ENCODE assay signal across 9 cellular contexts in genomic region chr1:153742411-153743142, GRCh38. TPM values are rescaled to one million over a fixed set of nuclear protein-coding genes. Genes with fewer than 3 reads are reported as not detected.
DNase-seq lines count a peak whose midpoint lies in the region; ATAC-seq and TF ChIP-seq lines count a peak whose summit lies in the region.
"Had no signal": no experiment of that assay in that cellular context is flagged by ENCODE, and none has a peak within 500 bp of the region (broad histone marks: within the 10 kb centered on the region; RNA-seq: fewer than 3 reads in every experiment).

No MANE protein-coding gene starts in this region.

- H3K9me3 ChIP-seq in HUES48 (ENCODE audit: control insufficient read depth, insufficient read depth, low read length) (no peaks in the 10 kb centered on the region), uterus (no peaks in the 10 kb centered on the region)

- no peak for TF ChIP-seq POLR2A in uterus (IDR thresholded peaks at IDR 0.05)

- no peak for DNase-seq in stimulated activated naive CD8-positive, alpha-beta T cell treated with anti-CD3 and anti-CD28 coated beads, Interleukin-15, Interleukin-2, amounts not matched to agents 100 U/mL and 50 U/mL, for 24 hours
- DNase-seq in stimulated activated naive CD8-positive, alpha-beta T cell treated with anti-CD3 and anti-CD28 coated beads, Interleukin-15, amount 100 ng/mL, for 72 hours = no peak
- DNase-seq in epithelial cell of proximal tubule (ENCODE audit: low read depth) (peak; percentile 99), uterus (no peak), NCI-H524 (lab: John Stamatoyannopoulos, UW) (no peak), HPDE6-E6E7 (ENCODE audit: extremely low spot score) (no peak), NCI-H510A treated with DMSO at 0.1 percent for 48 hours (lab: John Stamatoyannopoulos, UW) (no peak)
- DNase-seq: right cardiac atrium had no signal

- no peak overlapping the region for H3K4me3 Mint-ChIP-seq in stimulated activated naive CD8-positive, alpha-beta T cell treated with anti-CD3 and anti-CD28 coated beads, Interleukin-15, amount 100 ng/mL, for 72 hours

- peak; percentile 43 for ATAC-seq in stimulated activated naive CD8-positive, alpha-beta T cell treated with anti-CD3 and anti-CD28 coated beads, Interleukin-15, Interleukin-2, amounts not matched to agents 100 U/mL and 50 U/mL, for 24 hours
- ATAC-seq in stimulated activated naive CD8-positive, alpha-beta T cell treated with anti-CD3 and anti-CD28 coated beads, Interleukin-15, amount 100 ng/mL, for 72 hours = no peak

- H3K27ac ChIP-seq in HUES48 (ENCODE audit: low read depth, low read length) (peak overlapping the region; percentile 67), uterus (peak overlapping the region; percentile 27 to 53)

- peaks cover 57% of the 10 kb centered on the region for H3K36me3 ChIP-seq in HUES48 (ENCODE audit: control insufficient read depth, insufficient read depth, low read length)
- H3K36me3 ChIP-seq in uterus = no peaks in the 10 kb centered on the region

- no peak overlapping the region for H3K4me3 ChIP-seq in HUES48 (ENCODE audit: low read depth, low read length)
- H3K4me3 ChIP-seq in epithelial cell of proximal tubule (ENCODE audit: low read depth, low read length) = no peak overlapping the region
- no peak overlapping the region for H3K4me3 ChIP-seq in uterus

- H3K27me3 Mint-ChIP-seq in stimulated activated naive CD8-positive, alpha-beta T cell treated with anti-CD3 and anti-CD28 coated beads, Interleukin-15, amount 100 ng/mL, for 72 hours = no peaks in the 10 kb centered on the region

- H3K4me1 Mint-ChIP-seq in stimulated activated naive CD8-positive, alpha-beta T cell treated with anti-CD3 and anti-CD28 coated beads, Interleukin-15, amount 100 ng/mL, for 72 hours = peaks cover 26% of the 10 kb centered on the region

- H3K9ac ChIP-seq in HUES48 (ENCODE audit: low read depth, low read length) = no peak overlapping the region

- no peak overlapping the region for H3K27ac Mint-ChIP-seq in stimulated activated naive CD8-positive, alpha-beta T cell treated with anti-CD3 and anti-CD28 coated beads, Interleukin-15, amount 100 ng/mL, for 72 hours

- no peaks in the 10 kb centered on the region for H3K27me3 ChIP-seq in HUES48 (ENCODE audit: control insufficient read depth, insufficient read depth, low read length)
- no peaks in the 10 kb centered on the region for H3K27me3 ChIP-seq in uterus

- no peaks in the 10 kb centered on the region for H3K9me3 Mint-ChIP-seq in stimulated activated naive CD8-positive, alpha-beta T cell treated with anti-CD3 and anti-CD28 coated beads, Interleukin-15, amount 100 ng/mL, for 72 hours

- TF ChIP-seq CTCF in epithelial cell of proximal tubule (conservative IDR thresholded peaks at IDR 0.05; ENCODE audit: low read depth, low read length) (no peak), uterus (IDR thresholded peaks at IDR 0.05) (no peak)

- peaks cover 48% of the 10 kb centered on the region for H3K4me1 ChIP-seq in HUES48 (ENCODE audit: control insufficient read depth, insufficient read depth, low read length)
- peaks cover 0 to 3% of the 10 kb centered on the region in 2 donors for H3K4me1 ChIP-seq in uterus

- intact Hi-C loops in uterus (cut with DNase I; ENCODE audit: low total_unique reads) = no loop called here

RNA-seq across cellular contexts. Expression of gene INTS3, which starts 14.7 kb away (rescaled TPM):
- 23.2 and 30.3 TPM in 2 replicates for total RNA-seq in epithelial cell of proximal tubule
- 10 to 100 TPM; 35.9 to 70.1 (median 61.3) TPM for total RNA-seq in uterus

RNA-seq across cellular contexts. Expression of gene SLC27A3, which starts 32.6 kb away (rescaled TPM):
- 5.1 and 6.5 TPM in 2 replicates for total RNA-seq in epithelial cell of proximal tubule
- 100 to 1,000 TPM in 1 of 4 donors, 10 to 100 TPM in 3; 12.9 to 364 (median 36.7) TPM for total RNA-seq in uterus
